In the genomic region with DNA sequence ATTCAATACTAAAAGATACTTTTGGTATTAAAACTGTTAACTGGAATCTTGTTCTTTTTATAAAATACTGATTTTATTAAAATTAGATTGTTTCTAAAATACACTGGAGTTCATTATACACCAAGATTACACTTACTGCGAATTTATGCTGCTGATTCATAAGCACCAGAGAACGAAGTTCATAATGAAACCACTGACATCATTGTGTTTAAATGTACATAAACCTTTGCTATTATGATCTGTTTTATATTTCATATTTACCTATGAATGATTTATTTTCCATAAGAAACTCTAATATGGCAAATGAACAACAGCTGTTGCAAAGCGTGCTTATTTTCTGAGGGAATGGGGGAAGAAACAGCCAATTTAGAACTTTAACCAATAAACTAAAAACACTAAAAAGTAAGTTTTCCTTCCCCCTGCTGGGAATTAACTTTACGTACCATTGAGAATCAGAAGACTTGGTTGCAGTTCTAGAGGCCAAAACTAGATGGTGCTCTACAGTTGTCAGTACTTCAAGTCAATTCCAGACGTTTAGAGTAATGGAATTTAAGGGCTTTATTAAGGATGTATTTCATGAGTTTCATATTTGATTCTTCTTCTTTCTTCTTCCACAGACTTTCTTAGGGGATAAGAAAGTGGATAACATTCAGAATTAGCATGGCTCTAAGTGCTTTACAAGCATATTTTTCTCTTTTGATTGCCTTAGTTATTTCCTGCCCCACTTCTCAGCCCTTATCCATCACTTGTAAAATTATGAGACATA, we compare ENCODE assay signal across 8 cellular contexts. TPM values are rescaled to one million over a fixed set of nuclear protein-coding genes. Genes with fewer than 3 reads are reported as not detected.
A peak's percentile ranks its signal among the peaks of the same experiment; 100 is the strongest.
DNase-seq lines count a peak whose midpoint lies in the region; ATAC-seq and TF ChIP-seq lines count a peak whose summit lies in the region.

No MANE protein-coding gene starts in this region.

- H3K27ac Mint-ChIP-seq in activated CD4-positive, alpha-beta T cell treated with anti-CD3 and anti-CD28 coated beads, Interleukin-2, amount 10 ng/mL, durations not matched to agents 24 days and 14 days = no peak overlapping the region

- H4K20me1 ChIP-seq in OCI-LY3 (ENCODE audit: insufficient read depth, low read length) = no peaks in the 10 kb centered on the region

- H3K27ac ChIP-seq in OCI-LY3 (ENCODE audit: low read length) (no peak overlapping the region), colonic mucosa (no peak overlapping the region)

- H3K4me3 ChIP-seq in OCI-LY3 (ENCODE audit: low read length) (peak overlapping the region; percentile 68), colonic mucosa (no peak overlapping the region), mucosa of descending colon (no peak overlapping the region)

- peaks cover 18% of the 10 kb centered on the region for H3K4me1 ChIP-seq in OCI-LY3 (ENCODE audit: low read length)
- H3K4me1 ChIP-seq in colonic mucosa = no peaks in the 10 kb centered on the region
- no peaks in the 10 kb centered on the region for H3K4me1 ChIP-seq in mucosa of descending colon (ENCODE audit: low read depth)

- no peaks in the 10 kb centered on the region for H3K9me3 ChIP-seq in OCI-LY3 (ENCODE audit: insufficient read depth, low read length)
- no peaks in the 10 kb centered on the region for H3K9me3 ChIP-seq in colonic mucosa
- no peaks in the 10 kb centered on the region for H3K9me3 ChIP-seq in mucosa of descending colon

- H3K9me3 Mint-ChIP-seq in activated CD4-positive, alpha-beta T cell treated with anti-CD3 and anti-CD28 coated beads, Interleukin-2, amount 10 ng/mL, durations not matched to agents 24 days and 14 days = no peaks in the 10 kb centered on the region

- H3K4me3 Mint-ChIP-seq in activated CD4-positive, alpha-beta T cell treated with anti-CD3 and anti-CD28 coated beads, Interleukin-2, amount 10 ng/mL, durations not matched to agents 24 days and 14 days = no peak overlapping the region

- no peaks in the 10 kb centered on the region for H3K79me2 ChIP-seq in OCI-LY3 (ENCODE audit: low read length)

- peak; percentile 71 for DNase-seq in activated CD4-positive, alpha-beta T cell treated with anti-CD3 and anti-CD28 coated beads, Interleukin-2, amount 10 ng/mL, durations not matched to agents 24 days and 14 days
- DNase-seq in activated CD4-positive, alpha-beta T cell treated with anti-CD3 and anti-CD28 coated beads, Interleukin-2, amount 50 U/mL, for 48 hours = no peak
- DNase-seq in colonic mucosa (no peak), mucosa of descending colon (peak in 1 of 3 donors; percentile 61)
- no peak for DNase-seq in NK-92 treated with Interleukin-12 subunit alpha and Interleukin-12 subunit beta, amount 100 ng/mL, for 24 hours (lab: John Stamatoyannopoulos, UW)

- H3K9ac ChIP-seq in OCI-LY3 (ENCODE audit: low read length) (no peak overlapping the region; the same call in 1 of the 2 replicates), colonic mucosa (ENCODE audit: low read depth in 2 of 2, low read length in 2 of 2) (no peak overlapping the region)

- TF ChIP-seq CTCF in OCI-LY3 (IDR thresholded peaks at IDR 0.05; ENCODE audit: low read depth, low read length) (peak; percentile 98), colonic mucosa (IDR thresholded peaks at IDR 0.05) (peak; percentile 73), mucosa of descending colon (IDR thresholded peaks at IDR 0.05) (peak; percentile 60)

- peaks cover 2% of the 10 kb centered on the region for H3K4me1 Mint-ChIP-seq in activated CD4-positive, alpha-beta T cell treated with anti-CD3 and anti-CD28 coated beads, Interleukin-2, amount 10 ng/mL, durations not matched to agents 24 days and 14 days

- ATAC-seq in GM21367 (IDR thresholded peaks at IDR 0.05; ENCODE audit: unreplicated experiment) = peak; percentile 84
- peak; percentile 54 for ATAC-seq in HG03558 (IDR thresholded peaks at IDR 0.05; ENCODE audit: extremely low read depth, unreplicated experiment)
- ATAC-seq in mucosa of descending colon = peak; percentile 67

- peak overlapping the region; percentile 34; the same call in 1 of the 2 replicates for H2AFZ ChIP-seq in OCI-LY3 (ENCODE audit: low read depth, low read length)

- intact Hi-C loops in activated CD4-positive, alpha-beta T cell treated with anti-CD3 and anti-CD28 coated beads, Interleukin-2, amount 10 ng/mL, durations not matched to agents 24 days and 14 days (cut with micrococcal nuclease) = loop anchor here (2.0 to 10.0 kb wide), 3 partner anchors 39 to 332 kb away; partner anchors contain the start of gene LMBRD1
- intact Hi-C loops in colonic mucosa (cut with DNase I) (loop anchor here (10.0 kb wide), 1 partner anchor 269 kb away; no protein-coding TSS in a partner anchor), mucosa of descending colon (cut with DNase I, micrococcal nuclease) (loop anchor here in 1 of 2 donors (5.0 kb wide), 1 partner anchor 272 kb away; no protein-coding TSS in a partner anchor)

- no peaks in the 10 kb centered on the region for H3K27me3 ChIP-seq in OCI-LY3 (ENCODE audit: low read depth, low read length)
- no peaks in the 10 kb centered on the region for H3K27me3 ChIP-seq in colonic mucosa

- H3K27me3 Mint-ChIP-seq in activated CD4-positive, alpha-beta T cell treated with anti-CD3 and anti-CD28 coated beads, Interleukin-2, amount 10 ng/mL, durations not matched to agents 24 days and 14 days = peaks cover 35% of the 10 kb centered on the region

- peak overlapping the region; percentile 71 for H3K4me2 ChIP-seq in OCI-LY3 (ENCODE audit: low read length)

- no peaks in the 10 kb centered on the region for H3K36me3 ChIP-seq in OCI-LY3 (replicated peaks; ENCODE audit: low read depth, low read length)
- no peaks in the 10 kb centered on the region for H3K36me3 ChIP-seq in colonic mucosa
- H3K36me3 ChIP-seq in mucosa of descending colon (ENCODE audit: low read depth) = no peaks in the 10 kb centered on the region

- H3K36me3 Mint-ChIP-seq in activated CD4-positive, alpha-beta T cell treated with anti-CD3 and anti-CD28 coated beads, Interleukin-2, amount 10 ng/mL, durations not matched to agents 24 days and 14 days (ENCODE audit: low read depth) = no peaks in the 10 kb centered on the region

RNA-seq across cellular contexts. Expression of gene COL19A1, which starts 30.8 kb away (rescaled TPM):
- not detected in 2 replicates for total RNA-seq in activated CD4-positive, alpha-beta T cell treated with anti-CD3 and anti-CD28 coated beads, Interleukin-2, amount 10 ng/mL, durations not matched to agents 24 days and 14 days
- under 1 TPM; 0.22 to 0.56 TPM for total RNA-seq in colonic mucosa
- under 1 TPM; 0.19 to 0.49 (median 0.24) TPM for total RNA-seq in mucosa of descending colon

RNA-seq across cellular contexts. Expression of gene LMBRD1, which starts 38.8 kb away (rescaled TPM):
- 13.0 and 13.5 TPM in 2 replicates for total RNA-seq in activated CD4-positive, alpha-beta T cell treated with anti-CD3 and anti-CD28 coated beads, Interleukin-2, amount 10 ng/mL, durations not matched to agents 24 days and 14 days
- total RNA-seq in colonic mucosa (10 to 100 TPM; 34.2 to 74.1 TPM), mucosa of descending colon (10 to 100 TPM; 55.0 to 87.9 (median 63.3) TPM)
